ENCODE assay signal across 30 cellular contexts in the genomic region with DNA sequence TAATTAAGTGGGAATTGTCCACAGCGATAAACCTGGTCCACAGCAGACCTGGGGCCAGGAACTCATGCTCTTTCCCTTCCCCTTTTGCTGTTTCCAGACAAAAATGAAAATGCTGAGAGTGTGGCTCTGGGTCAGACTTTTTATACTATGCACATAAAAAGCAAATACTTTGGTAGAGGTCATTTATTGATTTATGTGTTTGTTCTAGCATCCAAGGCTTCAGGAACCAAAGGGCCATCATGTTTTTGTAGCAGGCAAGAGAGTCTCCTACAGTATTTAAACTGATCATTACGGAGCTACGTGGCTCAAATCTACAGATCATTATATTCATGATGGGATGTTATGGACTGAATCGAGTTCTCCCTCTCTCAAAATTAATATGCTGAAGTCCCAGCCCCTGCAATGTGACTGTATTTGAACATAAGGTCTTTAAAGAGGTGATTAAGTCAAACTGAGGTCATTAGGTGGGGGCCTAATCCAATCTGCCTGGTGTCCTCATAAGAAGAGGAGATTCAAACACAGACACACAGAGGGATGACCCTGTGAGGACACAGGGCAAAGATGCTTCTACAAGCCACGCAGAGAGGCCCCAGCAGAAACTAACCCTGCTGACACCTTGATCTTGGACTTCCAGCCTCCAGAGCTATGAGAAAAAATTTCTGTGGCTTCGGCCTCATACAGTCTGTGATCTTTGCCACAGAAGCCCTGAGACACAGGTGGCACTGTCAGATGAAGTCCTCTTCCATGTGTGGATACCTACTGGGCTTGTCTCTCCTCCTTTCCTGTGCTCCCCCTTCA. TPM values are rescaled to one million over a fixed set of nuclear protein-coding genes. Genes with fewer than 3 reads are reported as not detected.
"Had no signal": no experiment of that assay in that cellular context is flagged by ENCODE, and none has a peak within 500 bp of the region (broad histone marks: within the 10 kb centered on the region; RNA-seq: fewer than 3 reads in every experiment).

No MANE protein-coding gene starts in this region.

- H3K4me1 ChIP-seq: parathyroid adenoma, psoas muscle, spleen, suprapubic skin, testis, tibial artery, upper lobe of right lung, uterus had no signal

- ATAC-seq: naive thymus-derived CD8-positive, alpha-beta T cell; natural killer cell treated with Interleukin-12 subunit alpha and Interleukin-12 subunit beta and Interleukin-15 and Interleukin-18, amount 100 ng/mL, for 72 hours; psoas muscle; right cardiac atrium; sciatic nerve; stimulated activated memory B cell treated with anti-CD40 and anti-IgM and Interleukin-4, amounts not matched to agents 10 μg/mL and 1 μg/mL and 100 μg/mL, for 72 hours; stimulated activated naive CD8-positive, alpha-beta T cell treated with anti-CD3 and anti-CD28 coated beads, Interleukin-15, amount 100 ng/mL, for 72 hours; stimulated activated naive CD8-positive, alpha-beta T cell treated with anti-CD3 and anti-CD28 coated beads, Interleukin-15, Interleukin-2, amounts not matched to agents 100 U/mL and 50 U/mL, for 24 hours; upper lobe of right lung had no signal

- H3K27ac ChIP-seq: neutrophil, ovary, parathyroid adenoma, psoas muscle, skin epidermis, spleen, suprapubic skin, testis, tibial artery, transverse colon, upper lobe of right lung, uterus had no signal

- H3K9ac ChIP-seq: parathyroid adenoma had no signal

- DNase-seq: naive thymus-derived CD8-positive, alpha-beta T cell; nephron progenitor cell; nucleus accumbens; ovary; posterior cingulate gyrus; psoas muscle; right cardiac atrium; spleen; stimulated activated CD4-positive, alpha-beta T cell treated with anti-CD3 and anti-CD28 coated beads, Interleukin-12 subunit alpha, Interleukin-12 subunit beta, amount 100 ng/mL, for 4 hours; stimulated activated CD4-positive, alpha-beta T cell treated with anti-CD3 and anti-CD28 coated beads, Interleukin-1b, Interleukin-23, amount 100 ng/mL, for 48 hours; stimulated activated CD4-positive, alpha-beta T cell treated with anti-CD3 and anti-CD28 coated beads, Interleukin-4, amount 100 ng/mL, for 1 hour; stimulated activated CD4-positive, alpha-beta T cell treated with anti-CD3 and anti-CD28 coated beads, Interleukin-4, amount 100 ng/mL, for 4 hours; stimulated activated CD8-positive, alpha-beta memory T cell treated with anti-CD3 and anti-CD28 coated beads, Interleukin-4, amount 100 ng/mL, for 48 hours; stimulated activated naive CD4-positive, alpha-beta T cell; stimulated activated naive CD8-positive, alpha-beta T cell treated with anti-CD3 and anti-CD28 coated beads, Interleukin-15, amount 100 ng/mL, for 72 hours; stimulated activated naive CD8-positive, alpha-beta T cell treated with anti-CD3 and anti-CD28 coated beads, Interleukin-15, Interleukin-2, amounts not matched to agents 100 U/mL and 50 U/mL, for 24 hours; substantia nigra; testis; tibial artery; transverse colon; upper lobe of right lung; uterus had no signal

- H3K4me3 ChIP-seq: ovary, psoas muscle, skin epidermis, smooth muscle cell, spleen, suprapubic skin, testis, tibial artery, transverse colon, upper lobe of right lung, uterus had no signal

- H3K9me3 ChIP-seq: neutrophil, ovary, testis, upper lobe of right lung had no signal

- H3K36me3 ChIP-seq: neutrophil, ovary, spleen, suprapubic skin, transverse colon, upper lobe of right lung, uterus had no signal

- H3K27me3 ChIP-seq: neutrophil, ovary, spleen, suprapubic skin, testis, tibial artery, transverse colon, upper lobe of right lung, uterus had no signal

RNA-seq across cellular contexts. Expression of a gene that starts 46.1 kb away (rescaled TPM):
- total RNA-seq: natural killer cell treated with Interleukin-12 subunit alpha and Interleukin-12 subunit beta and Interleukin-15 and Interleukin-18, amount 100 ng/mL, for 72 hours had no signal
